Comparison of ENCODE assay signal across 12 cellular contexts in genomic region chr20:48724891-48725588, GRCh38.
A peak's percentile ranks its signal among the peaks of the same experiment; 100 is the strongest.
DNase-seq lines count a peak whose midpoint lies in the region; ATAC-seq and TF ChIP-seq lines count a peak whose summit lies in the region.
"Had no signal": no experiment of that assay in that cellular context is flagged by ENCODE, and none has a peak within 500 bp of the region (broad histone marks: within the 10 kb centered on the region; RNA-seq: fewer than 3 reads in every experiment).

No MANE protein-coding gene starts in this region.

- no peaks in the 10 kb centered on the region for H3K9me2 ChIP-seq in GM23248 (ENCODE audit: insufficient read depth)

- CTCF ChIA-PET in CD4-positive, alpha-beta memory T cell (lab: Charles Lee; ENCODE audit: partially characterized antibody), result interaction anchor here (2.1 kb wide), 1 partner anchor 11 kb away, joined by 5 read pairs; no protein-coding TSS in a partner anchor

- no peak overlapping the region for H3K27ac ChIP-seq in CD4-positive, alpha-beta memory T cell (ENCODE audit: low read depth, low read length)
- peak overlapping the region; percentile 99 for H3K27ac ChIP-seq in caudate nucleus (ENCODE audit: low read depth, low read length)
- H3K27ac ChIP-seq in sigmoid colon, result no peak overlapping the region
- no peak overlapping the region for H3K27ac ChIP-seq in GM23248
- H3K27ac ChIP-seq: SJSA1 had no signal

- no peak for TF ChIP-seq CTCF in sigmoid colon (IDR thresholded peaks at IDR 0.05)

- no peak overlapping the region for H3K4me3 ChIP-seq in CD4-positive, alpha-beta memory T cell (ENCODE audit: low read length in 2 of 2)
- H3K4me3 ChIP-seq in sigmoid colon (no peak overlapping the region), GM23248 (no peak overlapping the region)
- H3K4me3 ChIP-seq: SJSA1, transverse colon had no signal

- TF ChIP-seq EP300 in Ishikawa (IDR thresholded peaks at IDR 0.05; ENCODE audit: borderline replicate concordance) (no peak), sigmoid colon (IDR thresholded peaks at IDR 0.05) (no peak)

- H3K4me3 Mint-ChIP-seq in CD4-positive, alpha-beta memory T cell, result no peak overlapping the region

- H3K27me3 ChIP-seq in CD4-positive, alpha-beta memory T cell (ENCODE audit: insufficient read depth, low read length), result no peaks in the 10 kb centered on the region
- H3K27me3 ChIP-seq in sigmoid colon, result no peaks in the 10 kb centered on the region
- no peaks in the 10 kb centered on the region for H3K27me3 ChIP-seq in GM23248 (replicated peaks; ENCODE audit: insufficient read depth)
- H3K27me3 ChIP-seq: SJSA1, transverse colon had no signal

- H3F3A ChIP-seq in GM23248 (ENCODE audit: insufficient read depth), result peaks cover 6% of the 10 kb centered on the region

- H3K4me1 ChIP-seq in CD4-positive, alpha-beta memory T cell (ENCODE audit: insufficient read depth, low read length), result peaks cover 52% of the 10 kb centered on the region
- H3K4me1 ChIP-seq in sigmoid colon (peaks cover 0 to 24% (median 14%) of the 10 kb centered on the region in 4 donors), GM23248 (ENCODE audit: insufficient read depth) (peaks cover 23% of the 10 kb centered on the region)

- no peak for TF ChIP-seq RAD21 in Ishikawa (IDR thresholded peaks at IDR 0.05; ENCODE audit: low read depth)

- 86 to 89% methylated on average over 11 of the region's 11 CpGs for WGBS in sigmoid colon, 2 donors
- WGBS in GM23248 (ENCODE audit: low coverage in 1 of 2, low lambda C conversion rate in 2 of 2, missing lambda C conversion rate in 2 of 2), 2 experiments, result 95 to 97% methylated on average over 11 of the region's 11 CpGs

- no peak for TF ChIP-seq POLR2A in sigmoid colon (IDR thresholded peaks at IDR 0.05)

- H3K27ac Mint-ChIP-seq in CD4-positive, alpha-beta memory T cell, result peak overlapping the region in 6 of 7 donors; percentile 25 to 76 (median 70)

- in situ Hi-C loops in GM23248 (cut with MboI), result no loop called here

- H3K9me3 Mint-ChIP-seq in CD4-positive, alpha-beta memory T cell, result no peaks in the 10 kb centered on the region

- no peak overlapping the region for H3K4me2 ChIP-seq in GM23248 (ENCODE audit: unreplicated experiment)

- H3K9me3 ChIP-seq in CD4-positive, alpha-beta memory T cell (ENCODE audit: control insufficient read depth in 1 of 2, low read length in 2 of 2), result no peaks in the 10 kb centered on the region
- H3K9me3 ChIP-seq in sigmoid colon, result no peaks in the 10 kb centered on the region
- H3K9me3 ChIP-seq in GM23248 (ENCODE audit: low read depth), result no peaks in the 10 kb centered on the region
- H3K9me3 ChIP-seq: SJSA1, transverse colon had no signal

- peaks cover 60 to 78% of the 10 kb centered on the region in 2 donors for H3K36me3 Mint-ChIP-seq in CD4-positive, alpha-beta memory T cell

- POLR2A ChIA-PET in CD4-positive, alpha-beta memory T cell (lab: Charles Lee; ENCODE audit: partially characterized antibody), result no interaction called here

- H2AFZ ChIP-seq in GM23248, result no peak overlapping the region

- H3K36me3 ChIP-seq in CD4-positive, alpha-beta memory T cell (ENCODE audit: insufficient read depth, low read length), result peaks cover 43% of the 10 kb centered on the region
- no peaks in the 10 kb centered on the region for H3K36me3 ChIP-seq in sigmoid colon
- H3K36me3 ChIP-seq in GM23248 (ENCODE audit: low read depth), result no peaks in the 10 kb centered on the region
- H3K36me3 ChIP-seq: transverse colon had no signal

- no peaks in the 10 kb centered on the region for H3K79me2 ChIP-seq in GM23248 (ENCODE audit: insufficient read depth)

- no peak overlapping the region for H3K9ac ChIP-seq in GM23248

- H3K27me3 Mint-ChIP-seq in CD4-positive, alpha-beta memory T cell, result no peaks in the 10 kb centered on the region
- H3K27me3 Mint-ChIP-seq: progenitor cell of endocrine pancreas had no signal

- intact Hi-C loops in CD4-positive, alpha-beta memory T cell (cut with micrococcal nuclease), result no loop called here
- intact Hi-C loops in sigmoid colon (cut with DNase I), result loop anchor here (10.0 kb wide), 1 partner anchor 100 kb away; the partner anchor contains the start of gene PREX1

- ATAC-seq in GM21529 (IDR thresholded peaks at IDR 0.05; ENCODE audit: unreplicated experiment), result no peak

- no peak for DNase-seq in CD4-positive, alpha-beta memory T cell
- DNase-seq in caudate nucleus (lab: John Stamatoyannopoulos, UW) (no peak), sigmoid colon (peak; percentile 41), NCI-H226 (no peak), GM23248 (no peak)
- DNase-seq: hippocampal formation, NCI-H446, transverse colon had no signal

- peaks cover 55 to 92% (median 69%) of the 10 kb centered on the region in 4 donors for H3K4me1 Mint-ChIP-seq in CD4-positive, alpha-beta memory T cell

- no peaks in the 10 kb centered on the region for H4K20me1 ChIP-seq in GM23248 (ENCODE audit: insufficient read depth)

TF ChIP-seq in Ishikawa, 13 proteins besides CTCF, POLR2A, EP300 and RAD21:
- TF ChIP-seq EGR1 (IDR thresholded peaks at IDR 0.05) (no peak), REST (IDR thresholded peaks at IDR 0.05; ENCODE audit: low read depth) (peak; percentile 51; the same call in 1 of the 2 replicates), ZBTB7A (IDR thresholded peaks at IDR 0.05; ENCODE audit: low read depth) (no peak)
